12 cellular contexts compared by ENCODE assay signal in genomic region chr18:74378179-74378682, GRCh38.
A peak's percentile ranks its signal among the peaks of the same experiment; 100 is the strongest.
DNase-seq lines count a peak whose midpoint lies in the region; ATAC-seq, FAIRE-seq and TF ChIP-seq lines count a peak whose summit lies in the region.
"Had no signal": no experiment of that assay in that cellular context is flagged by ENCODE, and none has a peak within 500 bp of the region (broad histone marks: within the 10 kb centered on the region; RNA-seq: fewer than 3 reads in every experiment).

No MANE protein-coding gene starts in this region.

- H3K4me3 ChIP-seq in psoas muscle (no peak overlapping the region), HepG2 (replicated peaks in 1 of 3; ENCODE audit: insufficient read depth in 1 of 3, low read depth in 2 of 3, low read length in 3 of 3) (no peak overlapping the region)
- H3K4me3 ChIP-seq: right lobe of liver had no signal

- H3K4me1 ChIP-seq in psoas muscle = no peaks in the 10 kb centered on the region
- no peaks in the 10 kb centered on the region for H3K4me1 ChIP-seq in HepG2 (ENCODE audit: insufficient read depth, low read length)
- H3K4me1 ChIP-seq: right lobe of liver had no signal

- TF ChIP-seq POLR2A in GM12892 (IDR thresholded peaks at IDR 0.05; ENCODE audit: low read depth, low read length) = no peak
- TF ChIP-seq POLR2A in HepG2 (IDR thresholded peaks at IDR 0.05; ENCODE audit: insufficient read depth in 1 of 2, low read depth in 2 of 2, low read length in 2 of 2) = no peak

- H3K27ac Mint-ChIP-seq in activated naive CD8-positive, alpha-beta T cell = peak overlapping the region; percentile 83
- H3K27ac Mint-ChIP-seq: dendritic cell treated with granulocyte-macrophage colony-stimulating factor and Interleukin-4, amounts not matched to agents 40 ng/mL and 50 ng/mL, for 4 days; WTC11 had no signal

- no peak for DNase-seq in GM12892 (ENCODE audit: insufficient read length)
- peak; percentile 33 to 64 for DNase-seq in psoas muscle
- no peak for DNase-seq in hippocampal formation (lab: John Stamatoyannopoulos, UW)
- no peak for DNase-seq in HepG2 (ENCODE audit: low spot score)
- DNase-seq in NCI-H526 (lab: John Stamatoyannopoulos, UW) = no peak
- DNase-seq in COR-L47 (lab: John Stamatoyannopoulos, UW) = no peak
- DNase-seq: NCI-H2081, right lobe of liver had no signal

- H3K36me3 ChIP-seq in psoas muscle (ENCODE audit: insufficient read depth in 1 of 2, low read depth in 1 of 2) = no peaks in the 10 kb centered on the region
- H3K36me3 ChIP-seq in HepG2 (replicated peaks in 1 of 2; ENCODE audit: control insufficient read depth in 1 of 2, insufficient read depth in 2 of 2, low read length in 2 of 2) = no peaks in the 10 kb centered on the region
- H3K36me3 ChIP-seq: right lobe of liver had no signal

- H3K9ac ChIP-seq in HepG2 (ENCODE audit: insufficient read depth, low read depth, low read length) = no peak overlapping the region

- peak; percentile 72 for ATAC-seq in HG03354 (IDR thresholded peaks at IDR 0.05; ENCODE audit: poor library complexity, severe bottlenecking, unreplicated experiment)
- peak in 2 of 4 donors; percentile 56 to 57 for ATAC-seq in psoas muscle
- no peak for ATAC-seq in HepG2
- ATAC-seq: WTC11 had no signal

- no peak for TF ChIP-seq CTCF in psoas muscle (IDR thresholded peaks at IDR 0.05)
- TF ChIP-seq CTCF in HepG2 (CRISPR knock-in tag; IDR thresholded peaks at IDR 0.05) = no peak

- no peak for TF ChIP-seq RAD21 in HepG2 (CRISPR knock-in tag; IDR thresholded peaks at IDR 0.05)

- no peak for TF ChIP-seq EP300 in HepG2 (IDR thresholded peaks at IDR 0.05; ENCODE audit: low read depth in 2 of 2, low read length in 2 of 2)
- TF ChIP-seq EP300 in HepG2 (CRISPR knock-in tag; IDR thresholded peaks at IDR 0.05; ENCODE audit: borderline replicate concordance) = no peak

- no peaks in the 10 kb centered on the region for H4K20me1 ChIP-seq in HepG2 (ENCODE audit: insufficient read depth, low read length)

- peak overlapping the region; percentile 57 for H3K4me3 Mint-ChIP-seq in activated naive CD8-positive, alpha-beta T cell
- H3K4me3 Mint-ChIP-seq: dendritic cell treated with granulocyte-macrophage colony-stimulating factor and Interleukin-4, amounts not matched to agents 40 ng/mL and 50 ng/mL, for 4 days; WTC11 had no signal

- H3K27me3 ChIP-seq in psoas muscle (ENCODE audit: insufficient read depth in 3 of 3, low read length in 2 of 3) (peaks cover 0 to 2% (median 0%) of the 10 kb centered on the region in 3 donors), HepG2 (ENCODE audit: control insufficient read depth in 1 of 2, insufficient read depth in 2 of 2, low read length in 2 of 2) (peaks cover 1 to 34% of the 10 kb centered on the region in 2 experiments; a peak in 3 of 5 replicates)
- H3K27me3 ChIP-seq: right lobe of liver had no signal

- WGBS in psoas muscle, 3 donors = 58 to 64% (median 63%) methylated on average over 4 of the region's 4 CpGs
- 12% methylated on average over 4 of the region's 4 CpGs for WGBS in HepG2 (ENCODE audit: low lambda C conversion rate)

- no peaks in the 10 kb centered on the region for H3K36me3 Mint-ChIP-seq in activated naive CD8-positive, alpha-beta T cell

- no peaks in the 10 kb centered on the region for H3K9me3 ChIP-seq in psoas muscle
- no peaks in the 10 kb centered on the region for H3K9me3 ChIP-seq in HepG2 (ENCODE audit: low read length)
- H3K9me3 ChIP-seq: right lobe of liver had no signal

- H3K4me2 ChIP-seq in HepG2 (ENCODE audit: low read depth, low read length) = no peak overlapping the region

- BruUV-seq in HepG2 (replicated peaks; lab: Mats Ljungman, UMichigan) = no TSS peak

- no peak overlapping the region for H2AFZ ChIP-seq in HepG2 (ENCODE audit: low read length)

- H3K27ac ChIP-seq in psoas muscle = no peak overlapping the region
- no peak overlapping the region for H3K27ac ChIP-seq in HepG2 (ENCODE audit: extremely low read length, insufficient read depth, low read length)
- H3K27ac ChIP-seq: right lobe of liver had no signal

- H3K27me3 Mint-ChIP-seq in activated naive CD8-positive, alpha-beta T cell = no peaks in the 10 kb centered on the region

- peaks cover 62% of the 10 kb centered on the region for H3K4me1 Mint-ChIP-seq in activated naive CD8-positive, alpha-beta T cell (ENCODE audit: low read depth)

- H3K79me2 ChIP-seq in HepG2 (ENCODE audit: insufficient read depth, low read length) = no peaks in the 10 kb centered on the region

- intact Hi-C loops in psoas muscle (cut with DNase I) (no loop called here), HepG2 (cut with micrococcal nuclease; ENCODE audit: unreplicated experiment) (no loop called here)

- POLR2A ChIA-PET in HepG2 (lab: Yijun Ruan, JAX) = no interaction called here

- CTCF ChIA-PET in HepG2 (lab: Yijun Ruan, JAX; ENCODE audit: low intra/inter-chr PET ratio, low total read pairs) = no interaction called here

- H3K9me3 Mint-ChIP-seq in activated naive CD8-positive, alpha-beta T cell (ENCODE audit: low read depth) = no peaks in the 10 kb centered on the region
- H3K9me3 Mint-ChIP-seq: dendritic cell treated with granulocyte-macrophage colony-stimulating factor and Interleukin-4, amounts not matched to agents 40 ng/mL and 50 ng/mL, for 4 days had no signal

- FAIRE-seq in GM12892 (lab: Jason Lieb, UNC) (peak; percentile 27), HepG2 (lab: Jason Lieb, UNC) (no peak)

- in situ Hi-C loops in HepG2 (cut with HindIII; ENCODE audit: extremely low pct_ligation_motif_present, low pct_unique_long_range_greater_than_20kb) = no loop called here

TF ChIP-seq in HepG2, 621 proteins besides CTCF, POLR2A, EP300 and RAD21 (continues in another document):
- TF ChIP-seq KLF12 (CRISPR knock-in tag; IDR thresholded peaks at IDR 0.05; ENCODE audit: borderline replicate concordance) (no peak), ZNF33B (CRISPR knock-in tag; IDR thresholded peaks at IDR 0.05) (no peak), ZNF597 (CRISPR knock-in tag; IDR thresholded peaks at IDR 0.05) (no peak), ZNF619 (CRISPR knock-in tag; IDR thresholded peaks at IDR 0.05) (no peak), ZNF274 (CRISPR knock-in tag; IDR thresholded peaks at IDR 0.05) (no peak), PCBP1 (IDR thresholded peaks at IDR 0.05; ENCODE audit: borderline replicate concordance, low read depth, low read length) (no peak), FOXP1 (IDR thresholded peaks at IDR 0.05) (no peak), FOXP1 (CRISPR knock-in tag; IDR thresholded peaks at IDR 0.05) (no peak), ZNF335 (CRISPR knock-in tag; IDR thresholded peaks at IDR 0.05) (no peak), SP4 (CRISPR knock-in tag; IDR thresholded peaks at IDR 0.05) (no peak), BRD4 (CRISPR knock-in tag; IDR thresholded peaks at IDR 0.05) (no peak), ELF4 (CRISPR knock-in tag; IDR thresholded peaks at IDR 0.05; ENCODE audit: borderline replicate concordance) (no peak), ZNF33A (CRISPR knock-in tag; IDR thresholded peaks at IDR 0.05; ENCODE audit: borderline replicate concordance) (no peak), SMARCE1 (IDR thresholded peaks at IDR 0.05; ENCODE audit: borderline replicate concordance) (no peak), ZNF556 (CRISPR knock-in tag; IDR thresholded peaks at IDR 0.05; ENCODE audit: borderline replicate concordance) (no peak), ISL2 (CRISPR knock-in tag; IDR thresholded peaks at IDR 0.05) (no peak), SRY (CRISPR knock-in tag; IDR thresholded peaks at IDR 0.05) (no peak), ESRRA (CRISPR knock-in tag; IDR thresholded peaks at IDR 0.05; ENCODE audit: low read depth) (no peak)
- TF ChIP-seq, protein P1, sequence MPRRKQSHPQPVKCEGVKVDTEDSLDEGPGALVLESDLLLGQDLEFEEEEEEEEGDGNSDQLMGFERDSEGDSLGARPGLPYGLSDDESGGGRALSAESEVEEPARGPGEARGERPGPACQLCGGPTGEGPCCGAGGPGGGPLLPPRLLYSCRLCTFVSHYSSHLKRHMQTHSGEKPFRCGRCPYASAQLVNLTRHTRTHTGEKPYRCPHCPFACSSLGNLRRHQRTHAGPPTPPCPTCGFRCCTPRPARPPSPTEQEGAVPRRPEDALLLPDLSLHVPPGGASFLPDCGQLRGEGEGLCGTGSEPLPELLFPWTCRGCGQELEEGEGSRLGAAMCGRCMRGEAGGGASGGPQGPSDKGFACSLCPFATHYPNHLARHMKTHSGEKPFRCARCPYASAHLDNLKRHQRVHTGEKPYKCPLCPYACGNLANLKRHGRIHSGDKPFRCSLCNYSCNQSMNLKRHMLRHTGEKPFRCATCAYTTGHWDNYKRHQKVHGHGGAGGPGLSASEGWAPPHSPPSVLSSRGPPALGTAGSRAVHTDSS (CRISPR knock-in tag; conservative IDR thresholded peaks at IDR 0.05) = no peak

Comparison
In these comparisons a context has a peak if more than half of its experiments do, and no peak if none do; other contexts are left out.
1. DNase-seq: peak in psoas muscle (2 of 2); none in GM12892 (single experiment), hippocampal formation (0 of 2), HepG2 (single experiment), NCI-H526 (0 of 2) and COR-L47 (single experiment).